Comparison of ENCODE assay signal across 9 cellular contexts in genomic region chr4:110005461-110006056, GRCh38.
DNase-seq lines count a peak whose midpoint lies in the region; ATAC-seq and TF ChIP-seq lines count a peak whose summit lies in the region.
"Had no signal": no experiment of that assay in that cellular context is flagged by ENCODE, and none has a peak within 500 bp of the region (broad histone marks: within the 10 kb centered on the region; RNA-seq: fewer than 3 reads in every experiment).

No MANE protein-coding gene starts in this region.

- H3K9me3 ChIP-seq in right atrium auricular region (no peaks in the 10 kb centered on the region), spleen (no peaks in the 10 kb centered on the region)

- no peak overlapping the region for H3K4me3 Mint-ChIP-seq in activated naive CD8-positive, alpha-beta T cell treated with anti-CD3 and anti-CD28 coated beads, Interleukin-2, amount 50 U/mL, for 24 hours

- WGBS in spleen, 5 donors = 2 to 15% (median 9%) methylated on average over 1 of the region's 1 CpG

- H3K4me1 ChIP-seq in right atrium auricular region (no peaks in the 10 kb centered on the region), spleen (no peaks in the 10 kb centered on the region)

- H3K27ac Mint-ChIP-seq in activated naive CD8-positive, alpha-beta T cell treated with anti-CD3 and anti-CD28 coated beads, Interleukin-2, amount 50 U/mL, for 24 hours = no peak overlapping the region

- peaks cover 4% of the 10 kb centered on the region for H3K27me3 Mint-ChIP-seq in activated naive CD8-positive, alpha-beta T cell treated with anti-CD3 and anti-CD28 coated beads, Interleukin-2, amount 50 U/mL, for 24 hours

- H3K4me3 ChIP-seq in AG10803 (ENCODE audit: low read length) = no peak overlapping the region
- H3K4me3 ChIP-seq in right atrium auricular region = no peak overlapping the region
- no peak overlapping the region for H3K4me3 ChIP-seq in spleen
- H3K4me3 ChIP-seq: skin epidermis had no signal

- no peaks in the 10 kb centered on the region for H3K36me3 Mint-ChIP-seq in activated naive CD8-positive, alpha-beta T cell treated with anti-CD3 and anti-CD28 coated beads, Interleukin-2, amount 50 U/mL, for 24 hours (ENCODE audit: low read depth)

- ATAC-seq in HG02798 (IDR thresholded peaks at IDR 0.05; ENCODE audit: poor library complexity, unreplicated experiment) (peak; percentile 86), HG03045 (IDR thresholded peaks at IDR 0.05; ENCODE audit: unreplicated experiment) (no peak)
- peak; percentile 26 for ATAC-seq in activated naive CD8-positive, alpha-beta T cell treated with anti-CD3 and anti-CD28 coated beads, Interleukin-2, amount 50 U/mL, for 24 hours

- H3K27me3 ChIP-seq in right atrium auricular region (no peaks in the 10 kb centered on the region), spleen (replicated peaks in 1 of 7) (peaks cover 0 to 10% (median 0%) of the 10 kb centered on the region in 7 donors)

- no peak for TF ChIP-seq POLR2A in spleen (IDR thresholded peaks at IDR 0.05)

- DNase-seq in AG10803 (ENCODE audit: low read depth) (peak; percentile 74), NCI-H2029 (lab: John Stamatoyannopoulos, UW) (peak; percentile 23), right atrium auricular region (ENCODE audit: low spot score) (no peak), spleen (no peak)
- no peak for DNase-seq in activated naive CD8-positive, alpha-beta T cell treated with anti-CD3 and anti-CD28 coated beads, Interleukin-2, amount 50 U/mL, for 24 hours

- no peaks in the 10 kb centered on the region for H3K36me3 ChIP-seq in right atrium auricular region
- no peaks in the 10 kb centered on the region for H3K36me3 ChIP-seq in spleen

- H3K4me1 Mint-ChIP-seq in activated naive CD8-positive, alpha-beta T cell treated with anti-CD3 and anti-CD28 coated beads, Interleukin-2, amount 50 U/mL, for 24 hours = peaks cover 3% of the 10 kb centered on the region

- no peaks in the 10 kb centered on the region for H3K9me3 Mint-ChIP-seq in activated naive CD8-positive, alpha-beta T cell treated with anti-CD3 and anti-CD28 coated beads, Interleukin-2, amount 50 U/mL, for 24 hours

- intact Hi-C loops in spleen (cut with DNase I; ENCODE audit: low total_unique reads) = loop anchor here (5.0 kb wide), 1 partner anchor 507 kb away; no protein-coding TSS in a partner anchor

- no peak overlapping the region for H3K27ac ChIP-seq in right atrium auricular region
- no peak overlapping the region for H3K27ac ChIP-seq in spleen
- H3K27ac ChIP-seq: skin epidermis had no signal

- TF ChIP-seq CTCF in AG10803 (conservative IDR thresholded peaks at IDR 0.05; ENCODE audit: low read length) = peak; percentile 84
- TF ChIP-seq CTCF in GM12874 (IDR thresholded peaks at IDR 0.05; ENCODE audit: insufficient read depth, low read depth, low read length) = peak; percentile 52; the same call in 1 of the 2 replicates
- TF ChIP-seq CTCF in right atrium auricular region (IDR thresholded peaks at IDR 0.05) = peak; percentile 55 to 75
- TF ChIP-seq CTCF in spleen (IDR thresholded peaks at IDR 0.05 in 8 of 11, conservative IDR thresholded peaks at IDR 0.05 in 3 of 11) = peak in 10 of 11 experiments; percentile 10 to 67 (median 55)

Comparison
In these comparisons a context has a peak if more than half of its experiments do, and no peak if none do; other contexts are left out.
1. DNase-seq: peak in AG10803 (single experiment) and NCI-H2029 (single experiment); none in activated naive CD8-positive, alpha-beta T cell treated with anti-CD3 and anti-CD28 coated beads, Interleukin-2, amount 50 U/mL, for 24 hours (single experiment), right atrium auricular region (single experiment) and spleen (single experiment).
2. Peak in every context shown above with its lines, with median percentiles within 50 percentile points of each other: CTCF ChIP-seq.